In the genomic region with DNA sequence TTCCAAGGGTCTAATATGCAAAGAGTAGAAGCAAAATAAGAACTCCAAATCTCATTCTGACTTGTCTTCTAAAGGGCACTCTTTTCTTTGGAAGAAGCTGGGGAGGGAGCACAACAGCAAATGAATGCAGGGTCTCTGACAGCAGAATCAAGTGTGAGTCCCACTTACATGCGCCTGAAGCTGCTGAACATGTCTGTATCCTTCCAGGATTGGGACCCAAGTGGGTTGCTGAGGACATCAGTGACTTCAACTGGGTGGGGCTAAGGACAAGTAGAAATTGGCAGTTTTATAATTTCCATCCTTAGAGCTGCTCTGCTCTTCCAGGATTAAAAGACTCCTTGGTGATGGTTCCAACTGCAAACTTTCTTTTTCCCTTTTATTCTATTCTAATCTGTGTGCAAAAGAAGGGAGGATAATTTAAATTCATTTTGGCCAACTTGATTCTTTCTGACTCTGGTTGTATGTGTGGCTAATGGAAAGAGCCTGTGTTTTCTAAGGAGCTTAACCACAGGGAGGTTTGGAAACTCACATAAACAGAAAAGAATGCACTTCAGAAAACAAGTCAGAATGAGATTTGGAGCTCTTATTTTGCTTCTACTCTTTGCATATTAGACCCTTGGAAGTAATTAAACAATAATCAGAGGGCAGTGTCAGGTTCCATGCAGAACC, we compare ENCODE assay signal across 26 cellular contexts. TPM values are rescaled to one million over a fixed set of nuclear protein-coding genes. Genes with fewer than 3 reads are reported as not detected.
DNase-seq lines count a peak whose midpoint lies in the region; ATAC-seq and TF ChIP-seq lines count a peak whose summit lies in the region.
"Had no signal": no experiment of that assay in that cellular context is flagged by ENCODE, and none has a peak within 500 bp of the region (broad histone marks: within the 10 kb centered on the region; RNA-seq: fewer than 3 reads in every experiment).

No MANE protein-coding gene starts in this region.

- no peaks in the 10 kb centered on the region for H3K27me3 ChIP-seq in breast epithelium
- H3K27me3 ChIP-seq in left lung, result no peaks in the 10 kb centered on the region
- H3K27me3 ChIP-seq: transverse colon had no signal

- H3K36me3 Mint-ChIP-seq in MCF 10A (ENCODE audit: insufficient read depth, unreplicated experiment), result no peaks in the 10 kb centered on the region
- no peaks in the 10 kb centered on the region for H3K36me3 Mint-ChIP-seq in endothelial cell (ENCODE audit: low read depth, unreplicated experiment)
- H3K36me3 Mint-ChIP-seq: activated naive CD4-positive, alpha-beta T cell treated with anti-CD3 and anti-CD28 coated beads, Interleukin-2, amount 50 U/mL, for 24 hours; stimulated activated memory B cell treated with anti-CD40 and anti-IgM and Interleukin-4, amounts not matched to agents 10 μg/mL and 1 μg/mL and 100 μg/mL, for 72 hours had no signal

- H3K9me3 Mint-ChIP-seq in MCF 10A (ENCODE audit: unreplicated experiment) (no peaks in the 10 kb centered on the region), endothelial cell (ENCODE audit: unreplicated experiment) (no peaks in the 10 kb centered on the region)
- H3K9me3 Mint-ChIP-seq: activated B cell treated with CpG ODN at 0.5 μM for 24 hours; activated naive CD4-positive, alpha-beta T cell treated with anti-CD3 and anti-CD28 coated beads, Interleukin-2, amount 50 U/mL, for 24 hours; activated T-cell treated with anti-CD3 and anti-CD28 coated beads, Interleukin-2, amount 50 U/mL, for 4 hours; stimulated activated memory B cell treated with anti-CD40 and anti-IgM and Interleukin-4, amounts not matched to agents 10 μg/mL and 1 μg/mL and 100 μg/mL, for 72 hours; T-helper 2 cell treated with Interferon-gamma antibody and Interleukin-4, amounts not matched to agents 5 μg/mL and 100 μg/mL, for 36 hours had no signal

- peaks cover 0 to 6% of the 10 kb centered on the region in 2 donors for H3K4me1 ChIP-seq in breast epithelium
- H3K4me1 ChIP-seq in left lung, result no peaks in the 10 kb centered on the region

- CTCF ChIA-PET in MCF 10A (lab: Yijun Ruan, JAX), result interaction anchor here (0.6 to 0.9 kb wide), 4 partner anchors 58 to 592 kb away, joined by 3 to 4 read pairs (median 3); partner anchors contain the start of gene FBXO48

- peak; percentile 33 for ATAC-seq in left lung
- ATAC-seq: activated CD8-positive, alpha-beta T cell treated with anti-CD3 and anti-CD28 coated beads, Interleukin-2, amount 10 ng/mL, durations not matched to agents 7 days and 5 days; activated T-cell treated with anti-CD3 and anti-CD28 coated beads, Interleukin-2, amount 50 U/mL, for 4 hours had no signal

- H3K4me3 Mint-ChIP-seq in MCF 10A (ENCODE audit: unreplicated experiment) (no peak overlapping the region), endothelial cell (ENCODE audit: unreplicated experiment) (no peak overlapping the region)
- H3K4me3 Mint-ChIP-seq: activated B cell treated with CpG ODN at 0.5 μM for 24 hours; activated CD8-positive, alpha-beta T cell treated with anti-CD3 and anti-CD28 coated beads, Interleukin-2, amount 10 ng/mL, durations not matched to agents 7 days and 5 days; activated naive CD4-positive, alpha-beta T cell treated with anti-CD3 and anti-CD28 coated beads, Interleukin-2, amount 50 U/mL, for 24 hours; activated T-cell treated with anti-CD3 and anti-CD28 coated beads, Interleukin-2, amount 50 U/mL, for 4 hours; stimulated activated memory B cell treated with anti-CD40 and anti-IgM and Interleukin-4, amounts not matched to agents 10 μg/mL and 1 μg/mL and 100 μg/mL, for 72 hours; T-helper 2 cell treated with Interferon-gamma antibody and Interleukin-4, amounts not matched to agents 5 μg/mL and 100 μg/mL, for 36 hours had no signal

- H3K36me3 ChIP-seq in breast epithelium, result no peaks in the 10 kb centered on the region
- no peaks in the 10 kb centered on the region for H3K36me3 ChIP-seq in left lung
- H3K36me3 ChIP-seq: transverse colon had no signal

- H3K27me3 Mint-ChIP-seq in MCF 10A (ENCODE audit: insufficient read depth, unreplicated experiment), result no peaks in the 10 kb centered on the region
- no peaks in the 10 kb centered on the region for H3K27me3 Mint-ChIP-seq in endothelial cell (ENCODE audit: unreplicated experiment)

- H3K27ac ChIP-seq in breast epithelium (peak overlapping the region; percentile 46 to 70), left lung (peak overlapping the region in 1 of 2 donors; percentile 11)
- H3K27ac ChIP-seq: C4-2B had no signal

- DNase-seq in breast epithelium (ENCODE audit: low spot score in 2 of 2), result no peak
- no peak for DNase-seq in MCF 10A (ENCODE audit: unreplicated experiment)
- peak; percentile 64 for DNase-seq in dedifferentiated amniotic fluid mesenchymal stem cell (ENCODE audit: extremely low spot score)
- DNase-seq in left lung, result no peak
- no peak for DNase-seq in activated naive CD4-positive, alpha-beta T cell (lab: John Stamatoyannopoulos, UW)
- DNase-seq in endothelial cell (ENCODE audit: low spot score), result no peak
- no peak for DNase-seq in NAMALWA (ENCODE audit: low spot score)
- no peak for DNase-seq in epidermal melanocyte (ENCODE audit: insufficient read length, low spot score)
- DNase-seq: activated B cell treated with CpG ODN at 0.5 μM for 24 hours; activated CD8-positive, alpha-beta T cell treated with anti-CD3 and anti-CD28 coated beads, Interleukin-2, amount 10 ng/mL, durations not matched to agents 7 days and 5 days; activated T-cell treated with anti-CD3 and anti-CD28 coated beads, Interleukin-2, amount 50 U/mL, for 4 hours; DMS 273 treated with DMSO at 0.1 percent for 48 hours; erythroblast; glutamatergic neuron; H7; NCI-H1417 treated with DMSO at 0.1 percent for 48 hours; NCI-H82; transverse colon had no signal

- H3K4me1 Mint-ChIP-seq in MCF 10A (ENCODE audit: insufficient read depth, unreplicated experiment), result no peaks in the 10 kb centered on the region
- peaks cover 9% of the 10 kb centered on the region for H3K4me1 Mint-ChIP-seq in endothelial cell (ENCODE audit: unreplicated experiment)
- H3K4me1 Mint-ChIP-seq: activated B cell treated with CpG ODN at 0.5 μM for 24 hours; activated naive CD4-positive, alpha-beta T cell treated with anti-CD3 and anti-CD28 coated beads, Interleukin-2, amount 50 U/mL, for 24 hours; stimulated activated memory B cell treated with anti-CD40 and anti-IgM and Interleukin-4, amounts not matched to agents 10 μg/mL and 1 μg/mL and 100 μg/mL, for 72 hours had no signal

- TF ChIP-seq POLR2A in breast epithelium (IDR thresholded peaks at IDR 0.05), result no peak

- H3K27ac Mint-ChIP-seq in MCF 10A (ENCODE audit: low read depth, unreplicated experiment) (no peak overlapping the region), endothelial cell (ENCODE audit: unreplicated experiment) (no peak overlapping the region)
- H3K27ac Mint-ChIP-seq: activated B cell treated with CpG ODN at 0.5 μM for 24 hours; activated CD8-positive, alpha-beta T cell treated with anti-CD3 and anti-CD28 coated beads, Interleukin-2, amount 10 ng/mL, durations not matched to agents 7 days and 5 days; activated naive CD4-positive, alpha-beta T cell treated with anti-CD3 and anti-CD28 coated beads, Interleukin-2, amount 50 U/mL, for 24 hours; stimulated activated memory B cell treated with anti-CD40 and anti-IgM and Interleukin-4, amounts not matched to agents 10 μg/mL and 1 μg/mL and 100 μg/mL, for 72 hours; T-helper 2 cell treated with Interferon-gamma antibody and Interleukin-4, amounts not matched to agents 5 μg/mL and 100 μg/mL, for 36 hours had no signal

- TF ChIP-seq CTCF in breast epithelium (IDR thresholded peaks at IDR 0.05), result no peak
- no peak for TF ChIP-seq CTCF in MCF 10A (IDR thresholded peaks at IDR 0.05; ENCODE audit: unreplicated experiment)
- TF ChIP-seq CTCF in left lung (IDR thresholded peaks at IDR 0.05), result no peak
- no peak for TF ChIP-seq CTCF in endothelial cell (IDR thresholded peaks at IDR 0.05; ENCODE audit: unreplicated experiment)

- intact Hi-C loops in breast epithelium (cut with DNase I; ENCODE audit: low total_unique reads) (no loop called here), MCF 10A (cut with micrococcal nuclease) (no loop called here), left lung (cut with DNase I) (no loop called here)

- BruUV-seq in MCF 10A (replicated peaks; lab: Mats Ljungman, UMichigan), result no TSS peak

- H3K9me3 ChIP-seq in breast epithelium (no peaks in the 10 kb centered on the region), left lung (no peaks in the 10 kb centered on the region)
- H3K9me3 ChIP-seq: transverse colon had no signal

- H3K4me3 ChIP-seq in breast epithelium (no peak overlapping the region), left lung (no peak overlapping the region)
- H3K4me3 ChIP-seq: transverse colon had no signal

- POLR2A ChIA-PET in MCF 10A (lab: Yijun Ruan, JAX), result no interaction called here

RNA-seq across cellular contexts. Expression of gene ANTXR1, which starts 20.6 kb away (rescaled TPM):
- total RNA-seq in breast epithelium (10 to 100 TPM; 52.7 to 72.8 (median 68.8) TPM), MCF 10A (2022) (33.1 and 33.8 TPM in 2 replicates), left lung (100 to 1,000 TPM in 1 of 2 donors, 10 to 100 TPM in 1; 70.2 to 115 TPM), endothelial cell (ENCODE audit: unreplicated experiment) (7.5 TPM)
- total RNA-seq: activated B cell treated with CpG ODN at 0.5 μM for 24 hours had no signal

RNA-seq across cellular contexts. Expression of gene GKN1, which starts 59.1 kb away (rescaled TPM):
- total RNA-seq in breast epithelium (not detected), MCF 10A (2022) (not detected in 2 replicates), left lung (not detected), endothelial cell (ENCODE audit: unreplicated experiment) (not detected)
- total RNA-seq: A172; activated B cell treated with CpG ODN at 0.5 μM for 24 hours; activated CD8-positive, alpha-beta T cell treated with anti-CD3 and anti-CD28 coated beads, Interleukin-2, amount 10 ng/mL, durations not matched to agents 7 days and 5 days; activated T-cell treated with anti-CD3 and anti-CD28 coated beads, Interleukin-2, amount 50 U/mL, for 4 hours; bronchial epithelial cell; H7; lower leg skin; SK-MEL-5; transverse colon had no signal
